In the genomic region with DNA sequence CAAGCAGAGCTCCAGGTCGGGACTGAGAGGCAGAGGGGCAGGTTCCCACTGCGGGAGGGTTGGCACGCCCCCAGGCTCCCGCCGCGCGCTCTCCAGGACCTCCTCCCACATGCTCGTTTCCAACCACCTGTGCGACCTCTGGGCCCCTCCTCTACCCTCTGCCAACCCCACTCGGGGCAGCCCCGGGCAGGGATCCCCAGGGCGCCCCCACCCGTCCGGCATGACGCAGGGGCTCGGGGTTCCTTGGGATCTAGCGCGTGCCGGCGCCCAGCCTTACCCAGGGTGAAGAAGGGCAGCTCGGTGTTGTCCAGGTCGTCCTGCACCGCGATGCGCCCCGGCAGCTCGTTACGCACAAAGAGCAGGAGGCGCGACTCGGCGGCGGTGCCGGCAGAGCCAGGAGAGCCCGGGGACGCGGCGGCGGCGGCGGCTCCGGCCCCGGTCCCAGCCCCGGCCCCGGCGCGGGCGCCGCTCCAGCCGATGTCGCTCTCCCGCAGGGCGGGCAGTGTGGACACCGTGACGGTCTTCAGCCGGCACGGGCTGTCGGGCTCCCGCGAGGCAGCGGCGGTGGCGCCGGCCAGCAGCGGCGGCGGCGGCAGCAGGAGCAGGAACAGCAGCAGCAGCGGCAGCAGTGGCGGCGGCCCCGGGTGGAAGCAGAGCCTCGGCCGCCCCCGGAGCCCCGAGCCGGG, we compare ENCODE assay signal across 7 cellular contexts. TPM values are rescaled to one million over a fixed set of nuclear protein-coding genes. Genes with fewer than 3 reads are reported as not detected.
DNase-seq lines count a peak whose midpoint lies in the region; ATAC-seq and TF ChIP-seq lines count a peak whose summit lies in the region.

No MANE protein-coding gene starts in this region.

- no peak overlapping the region for H3K27ac ChIP-seq in RWPE2 (ENCODE audit: poor library complexity, severe bottlenecking)

- no peaks in the 10 kb centered on the region for H3K9me3 ChIP-seq in RWPE2 (ENCODE audit: severe bottlenecking)

- H3K36me3 ChIP-seq in RWPE2 (ENCODE audit: low read depth): no peaks in the 10 kb centered on the region

- ATAC-seq in RWPE2 (ENCODE audit: low read depth): peak; percentile 62; the same call in 2 of the 3 replicates
- peak; percentile 59 for ATAC-seq in left ventricle myocardium superior
- ATAC-seq in GM18909 (IDR thresholded peaks at IDR 0.05; ENCODE audit: poor library complexity, unreplicated experiment): no peak

- DNase-seq in GM20000 (ENCODE audit: low spot score) (peak; percentile 34), RWPE2 (ENCODE audit: low spot score) (no peak), left ventricle myocardium superior (peak; percentile 36), retinal pigment epithelial cell (ENCODE audit: low read depth) (no peak), T-helper 9 cell (no peak)
- DNase-seq in stimulated activated naive CD4-positive, alpha-beta T cell treated with Interleukin-2 at 50 U/mL for 16 hours (lab: John Stamatoyannopoulos, UW): no peak

- H3K4me3 ChIP-seq in RWPE2 (ENCODE audit: severe bottlenecking) (peak overlapping the region; percentile 33), retinal pigment epithelial cell (ENCODE audit: low read length) (peak overlapping the region; percentile 28)

- peaks cover 57% of the 10 kb centered on the region for H3K27me3 ChIP-seq in RWPE2 (ENCODE audit: insufficient read depth, poor library complexity, severe bottlenecking)

- intact Hi-C loops in left ventricle myocardium superior (cut with micrococcal nuclease): no loop called here

- H3K4me1 ChIP-seq in RWPE2 (ENCODE audit: insufficient read depth, poor library complexity, severe bottlenecking): no peaks in the 10 kb centered on the region

- no peak for TF ChIP-seq CTCF in GM20000 (IDR thresholded peaks at IDR 0.05; ENCODE audit: extremely low read depth, missing control alignments)
- TF ChIP-seq CTCF in RWPE2 (IDR thresholded peaks at IDR 0.05; ENCODE audit: poor library complexity, severe bottlenecking): no peak
- no peak for TF ChIP-seq CTCF in retinal pigment epithelial cell (conservative IDR thresholded peaks at IDR 0.05; ENCODE audit: low read depth, low read length)

RNA-seq across cellular contexts. Expression of gene ASTN2, which starts 0.5 kb away (rescaled TPM):
- total RNA-seq in left ventricle myocardium superior: 11.3 TPM

Comparison
In these comparisons a context has a peak if more than half of its experiments do, and no peak if none do; other contexts are left out.
1. DNase-seq: peak in GM20000 (single experiment) and left ventricle myocardium superior (single experiment); none in RWPE2 (single experiment), retinal pigment epithelial cell (single experiment), T-helper 9 cell (single experiment) and stimulated activated naive CD4-positive, alpha-beta T cell treated with Interleukin-2 at 50 U/mL for 16 hours (single experiment).